In the genomic region with DNA sequence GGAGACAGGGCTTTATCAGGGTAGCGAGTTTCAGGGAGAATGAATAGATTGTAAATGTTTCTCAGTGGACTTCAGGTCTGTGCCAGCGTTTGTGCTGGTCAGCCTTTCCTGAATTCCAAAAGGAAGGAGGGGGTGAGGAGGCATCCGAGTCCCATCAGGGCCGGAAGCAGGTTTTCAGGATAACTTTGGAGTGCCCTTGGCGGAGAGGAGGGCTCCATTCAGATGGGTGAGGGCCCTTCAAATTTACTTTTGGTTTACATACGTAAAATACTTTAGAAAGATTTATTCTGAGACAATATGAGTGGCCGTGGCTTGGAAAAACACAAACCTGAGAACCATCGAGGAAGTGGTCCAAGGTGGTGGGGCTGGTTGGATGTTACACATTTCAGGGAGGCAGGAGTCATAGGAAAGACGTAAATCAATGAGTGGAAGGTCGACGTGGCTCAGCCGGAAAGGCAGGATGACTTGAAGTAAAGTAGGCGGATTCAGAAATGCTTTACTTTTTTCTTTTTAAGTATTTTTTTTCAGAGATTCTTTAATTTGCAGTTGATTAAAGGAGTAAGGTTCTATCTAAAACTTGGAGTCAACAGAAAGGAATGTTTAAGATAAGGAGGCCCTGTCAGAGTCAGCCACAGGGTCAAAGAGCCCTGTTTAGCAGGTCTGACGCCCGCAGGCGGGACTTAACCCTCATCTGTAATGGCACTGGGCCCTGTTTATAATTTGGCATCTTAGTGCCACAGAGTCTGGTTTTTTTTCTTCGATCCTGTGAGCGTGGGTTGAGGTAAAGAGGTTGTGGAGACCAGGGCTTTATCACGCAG, we compare ENCODE assay signal across 9 cellular contexts. TPM values are rescaled to one million over a fixed set of nuclear protein-coding genes. Genes with fewer than 3 reads are reported as not detected.
DNase-seq lines count a peak whose midpoint lies in the region; ATAC-seq and TF ChIP-seq lines count a peak whose summit lies in the region.
"Had no signal": no experiment of that assay in that cellular context is flagged by ENCODE, and none has a peak within 500 bp of the region (broad histone marks: within the 10 kb centered on the region; RNA-seq: fewer than 3 reads in every experiment).

No MANE protein-coding gene starts in this region.

- H3K27ac Mint-ChIP-seq in activated CD4-positive, alpha-beta T cell treated with anti-CD3 and anti-CD28 coated beads for 36 hours = peak overlapping the region; percentile 55
- H3K27ac Mint-ChIP-seq in type B pancreatic cell = peak overlapping the region; percentile 94

- no peaks in the 10 kb centered on the region for H3K27me3 Mint-ChIP-seq in activated CD4-positive, alpha-beta T cell treated with anti-CD3 and anti-CD28 coated beads for 36 hours
- no peaks in the 10 kb centered on the region for H3K27me3 Mint-ChIP-seq in type B pancreatic cell

- no peak for ATAC-seq in activated CD4-positive, alpha-beta T cell treated with anti-CD3 and anti-CD28 coated beads for 36 hours

- no peaks in the 10 kb centered on the region for H3K36me3 Mint-ChIP-seq in activated CD4-positive, alpha-beta T cell treated with anti-CD3 and anti-CD28 coated beads for 36 hours (ENCODE audit: low read depth)
- peaks cover 18% of the 10 kb centered on the region for H3K36me3 Mint-ChIP-seq in type B pancreatic cell

- POLR2A ChIA-PET in activated CD4-positive, alpha-beta T cell treated with anti-CD3 and anti-CD28 coated beads for 36 hours (lab: Charles Lee) = no interaction called here

- peaks cover 0 to 9% of the 10 kb centered on the region in 2 donors for H3K4me1 ChIP-seq in ascending aorta

- no peaks in the 10 kb centered on the region for H3K36me3 ChIP-seq in ascending aorta

- H3K9me3 ChIP-seq in ascending aorta = no peaks in the 10 kb centered on the region

- no peak for DNase-seq in activated CD4-positive, alpha-beta T cell treated with anti-CD3 and anti-CD28 coated beads for 36 hours
- DNase-seq in activated CD4-positive, alpha-beta T cell treated with anti-CD3 and anti-CD28 coated beads for 1 hour = no peak
- DNase-seq in ascending aorta (ENCODE audit: low spot score in 2 of 2) (no peak), iPS-NIHi11 (ENCODE audit: low spot score) (peak; percentile 47), type B pancreatic cell (ENCODE audit: extremely low spot score, unreplicated experiment) (no peak), GM20000 (ENCODE audit: low spot score) (no peak), NCI-H446 (lab: John Stamatoyannopoulos, UW) (no peak), NCI-H2227 treated with DMSO at 0.1 percent for 48 hours (lab: John Stamatoyannopoulos, UW) (no peak)
- DNase-seq: naive B cell had no signal

- no peak overlapping the region for H3K4me3 ChIP-seq in ascending aorta

- intact Hi-C loops in activated CD4-positive, alpha-beta T cell treated with anti-CD3 and anti-CD28 coated beads for 36 hours (cut with DNase I, micrococcal nuclease) = no loop called here
- intact Hi-C loops in ascending aorta (cut with DNase I) = loop anchor here (2.0 kb wide), 1 partner anchor 32 kb away; a partner anchor contains a TSS

- no peak overlapping the region for H3K4me3 Mint-ChIP-seq in activated CD4-positive, alpha-beta T cell treated with anti-CD3 and anti-CD28 coated beads for 36 hours
- peak overlapping the region; percentile 70 for H3K4me3 Mint-ChIP-seq in type B pancreatic cell

- no peaks in the 10 kb centered on the region for H3K9me3 Mint-ChIP-seq in activated CD4-positive, alpha-beta T cell treated with anti-CD3 and anti-CD28 coated beads for 36 hours (ENCODE audit: low read depth)
- H3K9me3 Mint-ChIP-seq in type B pancreatic cell = peaks cover 5% of the 10 kb centered on the region
- H3K9me3 Mint-ChIP-seq: naive B cell had no signal

- CTCF ChIA-PET in activated CD4-positive, alpha-beta T cell treated with anti-CD3 and anti-CD28 coated beads for 36 hours (lab: Charles Lee) = no interaction called here

- no peaks in the 10 kb centered on the region for H3K27me3 ChIP-seq in ascending aorta

- peaks cover 36% of the 10 kb centered on the region for H3K4me1 Mint-ChIP-seq in activated CD4-positive, alpha-beta T cell treated with anti-CD3 and anti-CD28 coated beads for 36 hours
- H3K4me1 Mint-ChIP-seq in type B pancreatic cell (ENCODE audit: unreplicated experiment) = peaks cover 51% of the 10 kb centered on the region

- peak overlapping the region; percentile 75 to 79 for H3K27ac ChIP-seq in ascending aorta

- no peak for TF ChIP-seq CTCF in ascending aorta (IDR thresholded peaks at IDR 0.05)
- TF ChIP-seq CTCF in type B pancreatic cell (conservative IDR thresholded peaks at IDR 0.05) = no peak
- TF ChIP-seq CTCF in GM20000 (IDR thresholded peaks at IDR 0.05; ENCODE audit: extremely low read depth, missing control alignments) = no peak

RNA-seq across cellular contexts. Expression of a gene that starts 32.8 kb away (rescaled TPM):
- total RNA-seq in activated CD4-positive, alpha-beta T cell treated with anti-CD3 and anti-CD28 coated beads for 36 hours = 10 to 100 TPM; 42.1 to 50.7 TPM
- total RNA-seq in ascending aorta (50.1 TPM), type B pancreatic cell (ENCODE audit: low replicate concordance) (70.9 and 97.6 TPM in 2 replicates)
